8 cellular contexts compared by ENCODE assay signal in the genomic region with DNA sequence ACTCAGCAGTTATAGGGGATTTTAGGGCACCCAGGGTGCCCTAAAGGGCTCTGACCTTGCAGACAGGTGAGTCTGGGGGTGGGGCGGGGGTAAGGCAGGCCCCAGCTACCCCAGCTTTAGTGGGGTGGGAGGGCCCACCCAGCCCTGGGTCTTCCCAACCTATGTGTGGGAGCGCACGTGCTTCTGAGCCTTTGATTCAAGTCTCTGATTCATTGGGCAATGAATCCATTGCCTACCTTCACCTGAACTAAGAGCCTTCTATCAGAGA. TPM values are rescaled to one million over a fixed set of nuclear protein-coding genes. Genes with fewer than 3 reads are reported as not detected.
DNase-seq lines count a peak whose midpoint lies in the region; ATAC-seq and TF ChIP-seq lines count a peak whose summit lies in the region.

No MANE protein-coding gene starts in this region.

- ATAC-seq in foreskin keratinocyte (no peak), gastrocnemius medialis (no peak)

- DNase-seq in G401 (ENCODE audit: low spot score) = peak; percentile 14
- DNase-seq in activated CD4-positive, alpha-beta memory T cell treated with anti-CD3 and anti-CD28 coated beads for 36 hours = no peak
- no peak for DNase-seq in foreskin keratinocyte
- DNase-seq in gastrocnemius medialis = no peak
- no peak for DNase-seq in NCI-H748 (lab: John Stamatoyannopoulos, UW; ENCODE audit: unreplicated experiment)
- DNase-seq in 8988T = no peak
- no peak for DNase-seq in stimulated activated CD4-positive, alpha-beta T cell treated with anti-CD3 and anti-CD28 coated beads, Interleukin-2, amount 100 ng/mL, for 24 hours
- no peak for DNase-seq in stimulated activated CD4-positive, alpha-beta T cell treated with anti-CD3 and anti-CD28 coated beads, Interleukin-12 subunit alpha, Interleukin-12 subunit beta, amount 100 ng/mL, for 4 hours

- peaks cover 26% of the 10 kb centered on the region for H3K4me1 ChIP-seq in foreskin keratinocyte
- peaks cover 25 to 30% of the 10 kb centered on the region in 2 donors for H3K4me1 ChIP-seq in gastrocnemius medialis

- peaks cover 0 to 33% of the 10 kb centered on the region in 2 donors for H3K36me3 ChIP-seq in gastrocnemius medialis

- H3K27me3 ChIP-seq in foreskin keratinocyte (no peaks in the 10 kb centered on the region), gastrocnemius medialis (no peaks in the 10 kb centered on the region)

- no peaks in the 10 kb centered on the region for H3K27me3 Mint-ChIP-seq in activated CD4-positive, alpha-beta memory T cell treated with anti-CD3 and anti-CD28 coated beads for 36 hours

- TF ChIP-seq POLR2A in gastrocnemius medialis (IDR thresholded peaks at IDR 0.05) = no peak

- POLR2A ChIA-PET in activated CD4-positive, alpha-beta memory T cell treated with anti-CD3 and anti-CD28 coated beads for 36 hours (lab: Charles Lee) = interaction anchor here (0.8 to 4.1 kb wide), 16 partner anchors 14 to 159 kb away, joined by 3 to 44 read pairs (median 10); a partner anchor contains a TSS

- peak overlapping the region; percentile 63 to 76 (median 65) for H3K4me3 ChIP-seq in gastrocnemius medialis

- H3K36me3 Mint-ChIP-seq in activated CD4-positive, alpha-beta memory T cell treated with anti-CD3 and anti-CD28 coated beads for 36 hours = peaks cover 43% of the 10 kb centered on the region

- H3K9me3 ChIP-seq in gastrocnemius medialis = no peaks in the 10 kb centered on the region

- no peak for TF ChIP-seq CTCF in foreskin keratinocyte (conservative IDR thresholded peaks at IDR 0.05)
- no peak for TF ChIP-seq CTCF in gastrocnemius medialis (IDR thresholded peaks at IDR 0.05 in 4 of 5, conservative IDR thresholded peaks at IDR 0.05 in 1 of 5)

- H3K27ac Mint-ChIP-seq in activated CD4-positive, alpha-beta memory T cell treated with anti-CD3 and anti-CD28 coated beads for 36 hours = peak overlapping the region; percentile 59

- CTCF ChIA-PET in activated CD4-positive, alpha-beta memory T cell treated with anti-CD3 and anti-CD28 coated beads for 36 hours (lab: Charles Lee) = interaction anchor here (0.8 to 3.7 kb wide), 12 partner anchors 14 to 150 kb away, joined by 3 to 56 read pairs (median 8); no protein-coding TSS in a partner anchor

- in situ Hi-C loops in G401 (cut with HindIII; ENCODE audit: low sequenced_read_pairs) = no loop called here
- in situ Hi-C loops in gastrocnemius medialis (cut with MboI; ENCODE audit: low sequenced_read_pairs in 4 of 4) = loop anchor here (10.0 to 25.0 kb wide), 4 partner anchors 46 to 224 kb away; a partner anchor contains a TSS

- H3K4me3 Mint-ChIP-seq in activated CD4-positive, alpha-beta memory T cell treated with anti-CD3 and anti-CD28 coated beads for 36 hours = peak overlapping the region; percentile 86

- intact Hi-C loops in activated CD4-positive, alpha-beta memory T cell treated with anti-CD3 and anti-CD28 coated beads for 36 hours (cut with micrococcal nuclease) = loop anchor here (1.0 to 10.0 kb wide), 6 partner anchors 14 to 1174 kb away; a partner anchor contains a TSS
- intact Hi-C loops in gastrocnemius medialis (cut with DNase I; ENCODE audit: low total_unique reads) = loop anchor here (2.0 to 10.0 kb wide), 2 partner anchors 76 to 1074 kb away; a partner anchor contains a TSS

- H3K4me1 Mint-ChIP-seq in activated CD4-positive, alpha-beta memory T cell treated with anti-CD3 and anti-CD28 coated beads for 36 hours (ENCODE audit: low read depth) = peaks cover 67% of the 10 kb centered on the region

- peak overlapping the region; percentile 96 for H3K27ac ChIP-seq in foreskin keratinocyte
- H3K27ac ChIP-seq in gastrocnemius medialis = peak overlapping the region; percentile 90 to 96 (median 96)

- no peaks in the 10 kb centered on the region for H3K9me3 Mint-ChIP-seq in activated CD4-positive, alpha-beta memory T cell treated with anti-CD3 and anti-CD28 coated beads for 36 hours

RNA-seq across cellular contexts. Expression of a gene that starts 0.9 kb away (rescaled TPM):
- total RNA-seq in G401 (2014; rRNA removed; shearing (Covaris generic)) = 0.06 TPM in 1 of 2 replicates, not detected in the other
- total RNA-seq in activated CD4-positive, alpha-beta memory T cell treated with anti-CD3 and anti-CD28 coated beads for 36 hours = 100 to 1,000 TPM; 164 to 169 TPM
- total RNA-seq in foreskin keratinocyte = 34.2 TPM in 2 replicates
- polyA plus RNA-seq in foreskin keratinocyte = 36.5 and 40.3 TPM in 2 replicates
- total RNA-seq in gastrocnemius medialis = 10 to 100 TPM; 14.0 to 29.9 (median 24.9) TPM

Comparison
In these comparisons a context has a peak if more than half of its experiments do, and no peak if none do; other contexts are left out.
1. RNA of a gene that starts 0.9 kb away (total RNA-seq): 164 to 169 TPM in activated CD4-positive, alpha-beta memory T cell treated with anti-CD3 and anti-CD28 coated beads for 36 hours, 34.2 TPM in foreskin keratinocyte and 14.0 to 29.9 TPM in gastrocnemius medialis; 0.06 TPM in G401; every median in the first group is over 10 times any median in the second.